1 cellular context compared by ENCODE assay signal in the genomic region with DNA sequence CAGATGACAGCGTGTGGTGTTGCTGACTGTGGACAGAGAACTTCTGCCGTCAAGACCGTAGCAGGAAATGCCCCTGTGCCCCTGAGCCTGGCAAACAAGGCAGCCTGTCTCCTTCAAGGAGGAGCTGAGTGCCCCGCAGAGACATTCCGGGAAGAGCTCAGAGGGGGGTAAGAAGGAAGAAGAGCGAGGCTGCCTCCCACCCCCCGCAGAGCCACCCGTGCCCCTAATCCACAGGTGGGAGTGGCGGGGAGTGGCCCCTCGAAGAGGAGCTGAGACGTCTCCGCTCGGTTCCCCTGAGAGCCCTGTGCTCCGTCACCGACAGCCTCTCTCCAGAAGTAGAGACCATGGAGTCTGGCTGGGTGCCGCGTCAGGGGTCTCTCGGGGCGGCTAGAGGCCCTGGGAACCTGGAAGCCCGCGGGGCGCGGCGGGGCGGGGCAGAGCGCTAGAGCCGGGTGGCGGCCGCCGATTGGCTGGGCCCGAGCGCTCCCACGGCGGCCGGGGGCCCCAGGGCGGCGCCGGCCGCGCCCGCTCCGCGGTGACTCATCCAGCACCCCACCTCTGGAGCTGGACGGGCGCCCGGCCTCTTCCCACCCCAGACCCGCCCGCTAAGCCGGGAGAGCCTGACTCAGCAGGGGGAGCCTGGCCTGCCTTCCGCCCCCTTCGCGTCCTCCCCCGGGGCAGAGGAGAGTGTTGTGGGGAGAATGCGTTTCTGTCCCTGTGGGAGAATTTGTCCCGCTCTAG.
TF ChIP-seq lines count a peak whose summit lies in the region.

No MANE protein-coding gene starts in this region.

TF ChIP-seq in K562, 482 proteins besides CTCF, POLR2A, EP300 and RAD21 (continues in another document):
- peak; percentile 69; the same call in 1 of the 2 replicates for TF ChIP-seq PHF8 (IDR thresholded peaks at IDR 0.05; ENCODE audit: borderline replicate concordance, low read length)
- TF ChIP-seq, protein P1, sequence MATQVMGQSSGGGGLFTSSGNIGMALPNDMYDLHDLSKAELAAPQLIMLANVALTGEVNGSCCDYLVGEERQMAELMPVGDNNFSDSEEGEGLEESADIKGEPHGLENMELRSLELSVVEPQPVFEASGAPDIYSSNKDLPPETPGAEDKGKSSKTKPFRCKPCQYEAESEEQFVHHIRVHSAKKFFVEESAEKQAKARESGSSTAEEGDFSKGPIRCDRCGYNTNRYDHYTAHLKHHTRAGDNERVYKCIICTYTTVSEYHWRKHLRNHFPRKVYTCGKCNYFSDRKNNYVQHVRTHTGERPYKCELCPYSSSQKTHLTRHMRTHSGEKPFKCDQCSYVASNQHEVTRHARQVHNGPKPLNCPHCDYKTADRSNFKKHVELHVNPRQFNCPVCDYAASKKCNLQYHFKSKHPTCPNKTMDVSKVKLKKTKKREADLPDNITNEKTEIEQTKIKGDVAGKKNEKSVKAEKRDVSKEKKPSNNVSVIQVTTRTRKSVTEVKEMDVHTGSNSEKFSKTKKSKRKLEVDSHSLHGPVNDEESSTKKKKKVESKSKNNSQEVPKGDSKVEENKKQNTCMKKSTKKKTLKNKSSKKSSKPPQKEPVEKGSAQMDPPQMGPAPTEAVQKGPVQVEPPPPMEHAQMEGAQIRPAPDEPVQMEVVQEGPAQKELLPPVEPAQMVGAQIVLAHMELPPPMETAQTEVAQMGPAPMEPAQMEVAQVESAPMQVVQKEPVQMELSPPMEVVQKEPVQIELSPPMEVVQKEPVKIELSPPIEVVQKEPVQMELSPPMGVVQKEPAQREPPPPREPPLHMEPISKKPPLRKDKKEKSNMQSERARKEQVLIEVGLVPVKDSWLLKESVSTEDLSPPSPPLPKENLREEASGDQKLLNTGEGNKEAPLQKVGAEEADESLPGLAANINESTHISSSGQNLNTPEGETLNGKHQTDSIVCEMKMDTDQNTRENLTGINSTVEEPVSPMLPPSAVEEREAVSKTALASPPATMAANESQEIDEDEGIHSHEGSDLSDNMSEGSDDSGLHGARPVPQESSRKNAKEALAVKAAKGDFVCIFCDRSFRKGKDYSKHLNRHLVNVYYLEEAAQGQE (CRISPR knock-in tag; IDR thresholded peaks at IDR 0.05; ENCODE audit: low read depth) = no peak; the same call in 1 of the 2 replicates
- no peak; the same call in 1 of the 2 replicates for TF ChIP-seq GABPA (tag; conservative IDR thresholded peaks at IDR 0.05; ENCODE audit: low read depth)
- no peak for TF ChIP-seq ZNF282 (CRISPR knock-in tag; IDR thresholded peaks at IDR 0.05)
- TF ChIP-seq, protein P2, sequence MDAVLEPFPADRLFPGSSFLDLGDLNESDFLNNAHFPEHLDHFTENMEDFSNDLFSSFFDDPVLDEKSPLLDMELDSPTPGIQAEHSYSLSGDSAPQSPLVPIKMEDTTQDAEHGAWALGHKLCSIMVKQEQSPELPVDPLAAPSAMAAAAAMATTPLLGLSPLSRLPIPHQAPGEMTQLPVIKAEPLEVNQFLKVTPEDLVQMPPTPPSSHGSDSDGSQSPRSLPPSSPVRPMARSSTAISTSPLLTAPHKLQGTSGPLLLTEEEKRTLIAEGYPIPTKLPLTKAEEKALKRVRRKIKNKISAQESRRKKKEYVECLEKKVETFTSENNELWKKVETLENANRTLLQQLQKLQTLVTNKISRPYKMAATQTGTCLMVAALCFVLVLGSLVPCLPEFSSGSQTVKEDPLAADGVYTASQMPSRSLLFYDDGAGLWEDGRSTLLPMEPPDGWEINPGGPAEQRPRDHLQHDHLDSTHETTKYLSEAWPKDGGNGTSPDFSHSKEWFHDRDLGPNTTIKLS (IDR thresholded peaks at IDR 0.05; ENCODE audit: borderline replicate concordance, low read depth) = peak; percentile 41; the same call in 1 of the 2 replicates
- no peak for TF ChIP-seq ZNF311 (CRISPR knock-in tag; IDR thresholded peaks at IDR 0.05)
- TF ChIP-seq SMAD2 (IDR thresholded peaks at IDR 0.05; ENCODE audit: low read depth, low read length) = no peak
- TF ChIP-seq ZNF780A (CRISPR knock-in tag; IDR thresholded peaks at IDR 0.05) = no peak
- peak; percentile 77 for TF ChIP-seq MAFG (tag; conservative IDR thresholded peaks at IDR 0.05)
- no peak for TF ChIP-seq MEF2A (IDR thresholded peaks at IDR 0.05; ENCODE audit: control insufficient read depth, low read depth, low read length)
- no peak for TF ChIP-seq NR2C1 (IDR thresholded peaks at IDR 0.05)
- TF ChIP-seq NR2C1 (tag; IDR thresholded peaks at IDR 0.05) = no peak; the same call in 1 of the 2 replicates
- TF ChIP-seq ZNF551 (CRISPR knock-in tag; IDR thresholded peaks at IDR 0.05) = no peak
- no peak for TF ChIP-seq SMAD1 (IDR thresholded peaks at IDR 0.05; ENCODE audit: low read depth, low read length, partially characterized antibody)
- TF ChIP-seq, protein P3, sequence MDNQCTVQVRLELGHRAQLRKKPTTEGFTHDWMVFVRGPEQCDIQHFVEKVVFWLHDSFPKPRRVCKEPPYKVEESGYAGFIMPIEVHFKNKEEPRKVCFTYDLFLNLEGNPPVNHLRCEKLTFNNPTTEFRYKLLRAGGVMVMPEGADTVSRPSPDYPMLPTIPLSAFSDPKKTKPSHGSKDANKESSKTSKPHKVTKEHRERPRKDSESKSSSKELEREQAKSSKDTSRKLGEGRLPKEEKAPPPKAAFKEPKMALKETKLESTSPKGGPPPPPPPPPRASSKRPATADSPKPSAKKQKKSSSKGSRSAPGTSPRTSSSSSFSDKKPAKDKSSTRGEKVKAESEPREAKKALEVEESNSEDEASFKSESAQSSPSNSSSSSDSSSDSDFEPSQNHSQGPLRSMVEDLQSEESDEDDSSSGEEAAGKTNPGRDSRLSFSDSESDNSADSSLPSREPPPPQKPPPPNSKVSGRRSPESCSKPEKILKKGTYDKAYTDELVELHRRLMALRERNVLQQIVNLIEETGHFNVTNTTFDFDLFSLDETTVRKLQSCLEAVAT (IDR thresholded peaks at IDR 0.05) = peak in 1 of 2 experiments; percentile 67; a peak in 2 of 4 replicates
- no peak for TF ChIP-seq FOXJ2 (tag; IDR thresholded peaks at IDR 0.05)
- TF ChIP-seq ZNF143 (CRISPR knock-in tag; IDR thresholded peaks at IDR 0.05) = no peak
- TF ChIP-seq, protein P4, sequence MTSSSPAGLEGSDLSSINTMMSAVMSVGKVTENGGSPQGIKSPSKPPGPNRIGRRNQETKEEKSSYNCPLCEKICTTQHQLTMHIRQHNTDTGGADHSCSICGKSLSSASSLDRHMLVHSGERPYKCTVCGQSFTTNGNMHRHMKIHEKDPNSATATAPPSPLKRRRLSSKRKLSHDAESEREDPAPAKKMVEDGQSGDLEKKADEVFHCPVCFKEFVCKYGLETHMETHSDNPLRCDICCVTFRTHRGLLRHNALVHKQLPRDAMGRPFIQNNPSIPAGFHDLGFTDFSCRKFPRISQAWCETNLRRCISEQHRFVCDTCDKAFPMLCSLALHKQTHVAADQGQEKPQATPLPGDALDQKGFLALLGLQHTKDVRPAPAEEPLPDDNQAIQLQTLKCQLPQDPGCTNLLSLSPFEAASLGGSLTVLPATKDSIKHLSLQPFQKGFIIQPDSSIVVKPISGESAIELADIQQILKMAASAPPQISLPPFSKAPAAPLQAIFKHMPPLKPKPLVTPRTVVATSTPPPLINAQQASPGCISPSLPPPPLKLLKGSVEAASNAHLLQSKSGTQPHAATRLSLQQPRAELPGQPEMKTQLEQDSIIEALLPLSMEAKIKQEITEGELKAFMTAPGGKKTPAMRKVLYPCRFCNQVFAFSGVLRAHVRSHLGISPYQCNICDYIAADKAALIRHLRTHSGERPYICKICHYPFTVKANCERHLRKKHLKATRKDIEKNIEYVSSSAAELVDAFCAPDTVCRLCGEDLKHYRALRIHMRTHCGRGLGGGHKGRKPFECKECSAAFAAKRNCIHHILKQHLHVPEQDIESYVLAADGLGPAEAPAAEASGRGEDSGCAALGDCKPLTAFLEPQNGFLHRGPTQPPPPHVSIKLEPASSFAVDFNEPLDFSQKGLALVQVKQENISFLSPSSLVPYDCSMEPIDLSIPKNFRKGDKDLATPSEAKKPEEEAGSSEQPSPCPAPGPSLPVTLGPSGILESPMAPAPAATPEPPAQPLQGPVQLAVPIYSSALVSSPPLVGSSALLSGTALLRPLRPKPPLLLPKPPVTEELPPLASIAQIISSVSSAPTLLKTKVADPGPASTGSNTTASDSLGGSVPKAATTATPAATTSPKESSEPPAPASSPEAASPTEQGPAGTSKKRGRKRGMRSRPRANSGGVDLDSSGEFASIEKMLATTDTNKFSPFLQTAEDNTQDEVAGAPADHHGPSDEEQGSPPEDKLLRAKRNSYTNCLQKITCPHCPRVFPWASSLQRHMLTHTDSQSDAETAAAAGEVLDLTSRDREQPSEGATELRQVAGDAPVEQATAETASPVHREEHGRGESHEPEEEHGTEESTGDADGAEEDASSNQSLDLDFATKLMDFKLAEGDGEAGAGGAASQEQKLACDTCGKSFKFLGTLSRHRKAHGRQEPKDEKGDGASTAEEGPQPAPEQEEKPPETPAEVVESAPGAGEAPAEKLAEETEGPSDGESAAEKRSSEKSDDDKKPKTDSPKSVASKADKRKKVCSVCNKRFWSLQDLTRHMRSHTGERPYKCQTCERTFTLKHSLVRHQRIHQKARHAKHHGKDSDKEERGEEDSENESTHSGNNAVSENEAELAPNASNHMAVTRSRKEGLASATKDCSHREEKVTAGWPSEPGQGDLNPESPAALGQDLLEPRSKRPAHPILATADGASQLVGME (CRISPR knock-in tag; IDR thresholded peaks at IDR 0.05) = 0 out of 2 replicates have a peak, but pooled peaks have one; percentile 79
- TF ChIP-seq CEBPB (tag; IDR thresholded peaks at IDR 0.05) = no peak
- TF ChIP-seq ERF (CRISPR knock-in tag; IDR thresholded peaks at IDR 0.05) = peak; percentile 64; the same call in 1 of the 2 replicates
- no peak for TF ChIP-seq ZFP1 (CRISPR knock-in tag; IDR thresholded peaks at IDR 0.05)
- peak; percentile 83 for TF ChIP-seq NEUROD1 (IDR thresholded peaks at IDR 0.05; ENCODE audit: borderline replicate concordance, low read depth, low read length, partially characterized antibody)
- TF ChIP-seq, protein P5, sequence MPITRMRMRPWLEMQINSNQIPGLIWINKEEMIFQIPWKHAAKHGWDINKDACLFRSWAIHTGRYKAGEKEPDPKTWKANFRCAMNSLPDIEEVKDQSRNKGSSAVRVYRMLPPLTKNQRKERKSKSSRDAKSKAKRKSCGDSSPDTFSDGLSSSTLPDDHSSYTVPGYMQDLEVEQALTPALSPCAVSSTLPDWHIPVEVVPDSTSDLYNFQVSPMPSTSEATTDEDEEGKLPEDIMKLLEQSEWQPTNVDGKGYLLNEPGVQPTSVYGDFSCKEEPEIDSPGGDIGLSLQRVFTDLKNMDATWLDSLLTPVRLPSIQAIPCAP (CRISPR knock-in tag; IDR thresholded peaks at IDR 0.05; ENCODE audit: borderline replicate concordance) = no peak
- no peak for TF ChIP-seq SIRT6 (IDR thresholded peaks at IDR 0.05; ENCODE audit: low read depth, low read length)
- no peak for TF ChIP-seq FOXA3 (CRISPR knock-in tag; conservative IDR thresholded peaks at IDR 0.05 in 1 of 2, IDR thresholded peaks at IDR 0.05 in 1 of 2)
- no peak for TF ChIP-seq ZNF165 (CRISPR knock-in tag; IDR thresholded peaks at IDR 0.05; ENCODE audit: borderline replicate concordance)
- no peak for TF ChIP-seq HMG20B (CRISPR knock-in tag; IDR thresholded peaks at IDR 0.05)
- TF ChIP-seq ETV1 (tag; conservative IDR thresholded peaks at IDR 0.05; ENCODE audit: low read depth) = no peak
- no peak for TF ChIP-seq CHD1 (IDR thresholded peaks at IDR 0.05; ENCODE audit: low read length)
- TF ChIP-seq, protein P6, sequence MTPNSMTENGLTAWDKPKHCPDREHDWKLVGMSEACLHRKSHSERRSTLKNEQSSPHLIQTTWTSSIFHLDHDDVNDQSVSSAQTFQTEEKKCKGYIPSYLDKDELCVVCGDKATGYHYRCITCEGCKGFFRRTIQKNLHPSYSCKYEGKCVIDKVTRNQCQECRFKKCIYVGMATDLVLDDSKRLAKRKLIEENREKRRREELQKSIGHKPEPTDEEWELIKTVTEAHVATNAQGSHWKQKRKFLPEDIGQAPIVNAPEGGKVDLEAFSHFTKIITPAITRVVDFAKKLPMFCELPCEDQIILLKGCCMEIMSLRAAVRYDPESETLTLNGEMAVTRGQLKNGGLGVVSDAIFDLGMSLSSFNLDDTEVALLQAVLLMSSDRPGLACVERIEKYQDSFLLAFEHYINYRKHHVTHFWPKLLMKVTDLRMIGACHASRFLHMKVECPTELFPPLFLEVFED (CRISPR knock-in tag; conservative IDR thresholded peaks at IDR 0.05) = 0 out of 2 replicates have a peak, but pooled peaks have one; percentile 36
- TF ChIP-seq, protein P7, sequence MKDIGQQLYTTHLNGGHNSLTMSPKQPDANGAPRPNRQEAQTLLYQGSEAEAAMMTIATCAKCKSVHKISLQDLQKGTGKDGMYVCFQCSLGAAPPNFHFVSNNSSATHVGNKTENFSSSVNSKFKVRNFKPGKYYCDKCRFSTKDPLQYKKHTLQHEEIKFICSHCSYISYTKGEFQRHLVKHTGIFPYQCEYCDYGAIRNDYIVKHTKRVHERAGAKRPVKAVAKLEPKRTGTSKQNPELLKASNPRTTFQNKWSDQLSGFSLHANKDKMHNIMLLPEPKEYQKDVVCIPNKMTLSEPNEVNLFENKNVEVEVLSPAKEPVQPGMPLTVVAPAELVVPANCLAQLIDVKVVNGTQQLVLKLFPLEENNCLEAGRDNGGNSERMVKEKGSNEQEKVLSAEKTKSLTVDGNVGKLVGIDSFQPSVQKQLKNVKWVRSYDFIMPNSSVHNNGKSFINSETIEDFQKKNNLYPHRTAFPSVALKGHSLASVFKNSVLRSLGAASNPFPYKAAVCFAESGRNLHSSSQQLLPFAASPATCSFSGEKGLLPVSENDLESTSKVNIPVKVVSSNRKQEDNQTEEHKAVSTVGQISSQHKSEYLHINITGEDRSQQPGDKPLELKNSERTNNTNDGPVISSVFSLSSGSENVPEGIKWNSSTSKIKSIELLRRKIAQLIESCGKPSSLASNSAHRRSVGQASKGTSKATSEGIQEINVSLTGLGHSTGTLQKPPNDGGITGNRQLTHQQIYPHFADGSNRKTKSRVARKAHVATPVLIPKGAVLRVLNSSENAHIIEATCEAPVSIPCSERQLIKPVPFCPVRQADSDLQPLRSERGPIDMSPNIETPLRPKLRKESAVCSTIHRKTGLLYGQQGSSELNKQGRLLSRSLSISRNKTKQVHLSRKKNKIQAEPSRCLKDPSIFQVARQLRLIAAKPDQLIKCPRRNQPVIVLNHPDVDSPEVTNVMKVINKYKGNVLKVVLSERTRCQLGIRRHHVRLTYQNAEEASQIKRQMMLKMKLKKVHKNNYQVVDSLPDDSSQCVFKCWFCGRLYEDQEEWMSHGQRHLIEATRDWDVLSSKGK (CRISPR knock-in tag; IDR thresholded peaks at IDR 0.05) = no peak
- TF ChIP-seq, protein P8, sequence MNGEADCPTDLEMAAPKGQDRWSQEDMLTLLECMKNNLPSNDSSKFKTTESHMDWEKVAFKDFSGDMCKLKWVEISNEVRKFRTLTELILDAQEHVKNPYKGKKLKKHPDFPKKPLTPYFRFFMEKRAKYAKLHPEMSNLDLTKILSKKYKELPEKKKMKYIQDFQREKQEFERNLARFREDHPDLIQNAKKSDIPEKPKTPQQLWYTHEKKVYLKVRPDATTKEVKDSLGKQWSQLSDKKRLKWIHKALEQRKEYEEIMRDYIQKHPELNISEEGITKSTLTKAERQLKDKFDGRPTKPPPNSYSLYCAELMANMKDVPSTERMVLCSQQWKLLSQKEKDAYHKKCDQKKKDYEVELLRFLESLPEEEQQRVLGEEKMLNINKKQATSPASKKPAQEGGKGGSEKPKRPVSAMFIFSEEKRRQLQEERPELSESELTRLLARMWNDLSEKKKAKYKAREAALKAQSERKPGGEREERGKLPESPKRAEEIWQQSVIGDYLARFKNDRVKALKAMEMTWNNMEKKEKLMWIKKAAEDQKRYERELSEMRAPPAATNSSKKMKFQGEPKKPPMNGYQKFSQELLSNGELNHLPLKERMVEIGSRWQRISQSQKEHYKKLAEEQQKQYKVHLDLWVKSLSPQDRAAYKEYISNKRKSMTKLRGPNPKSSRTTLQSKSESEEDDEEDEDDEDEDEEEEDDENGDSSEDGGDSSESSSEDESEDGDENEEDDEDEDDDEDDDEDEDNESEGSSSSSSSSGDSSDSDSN (IDR thresholded peaks at IDR 0.05; ENCODE audit: borderline replicate concordance in 1 of 2, low read depth in 2 of 2, low read length in 2 of 2) = peak; percentile 99 to 100
- no peak for TF ChIP-seq ZNF785 (CRISPR knock-in tag; IDR thresholded peaks at IDR 0.05)
- TF ChIP-seq ZNF507 (tag; conservative IDR thresholded peaks at IDR 0.05) = no peak
